27 cellular contexts compared by ENCODE assay signal in genomic region chr12:50678650-50679049, GRCh38.
"Had no signal": no experiment of that assay in that cellular context is flagged by ENCODE, and none has a peak within 500 bp of the region (broad histone marks: within the 10 kb centered on the region; RNA-seq: fewer than 3 reads in every experiment).

No MANE protein-coding gene starts in this region.

- H3K27ac ChIP-seq: colonic mucosa, esophagus muscularis mucosa, foreskin keratinocyte, gastroesophageal sphincter, left lung, ovary, psoas muscle, sigmoid colon, stomach, thoracic aorta, upper lobe of left lung had no signal

- H3K9me3 Mint-ChIP-seq: dendritic cell treated with granulocyte-macrophage colony-stimulating factor and Interleukin-4, amounts not matched to agents 40 ng/mL and 50 ng/mL, for 4 days; naive thymus-derived CD4-positive, alpha-beta T cell; nephron progenitor cell; stimulated activated effector memory CD8-positive, alpha-beta T cell treated with anti-CD3 and anti-CD28 coated beads, Interleukin-12 subunit alpha, Interleukin-12 subunit beta, amount 100 ng/mL, for 72 hours had no signal

- H3K36me3 ChIP-seq: ovary had no signal

- H3K27ac Mint-ChIP-seq: dendritic cell treated with granulocyte-macrophage colony-stimulating factor and Interleukin-4, amounts not matched to agents 40 ng/mL and 50 ng/mL, for 4 days; nephron progenitor cell; stimulated activated effector memory CD8-positive, alpha-beta T cell treated with anti-CD3 and anti-CD28 coated beads, Interleukin-12 subunit alpha, Interleukin-12 subunit beta, amount 100 ng/mL, for 72 hours had no signal

- H3K9me3 ChIP-seq: colonic mucosa, esophagus muscularis mucosa, gastroesophageal sphincter, left lung, ovary, psoas muscle, sigmoid colon, stomach, thoracic aorta, tibial nerve, upper lobe of left lung had no signal

- DNase-seq: colonic mucosa; effector memory CD4-positive, alpha-beta T cell; foreskin keratinocyte; kidney; left cardiac atrium; left lung; mesenchymal stem cell; midbrain; naive thymus-derived CD4-positive, alpha-beta T cell; nephron progenitor cell; nucleus accumbens; ovary; posterior cingulate gyrus; psoas muscle; right cardiac atrium; sigmoid colon; stimulated activated CD4-positive, alpha-beta T cell treated with anti-CD3 and anti-CD28 coated beads, Interleukin-2, amount 100 ng/mL, for 24 hours; stimulated activated CD4-positive, alpha-beta T cell treated with anti-CD3 and anti-CD28 coated beads, Interleukin-4, amount 100 ng/mL, for 24 hours; stimulated activated naive CD4-positive, alpha-beta T cell treated with Interleukin-2 at 50 U/mL for 16 hours; stomach; upper lobe of left lung had no signal

- ATAC-seq: foreskin keratinocyte; gastroesophageal sphincter; left cardiac atrium; left lung; naive thymus-derived CD4-positive, alpha-beta T cell; psoas muscle; stimulated activated effector memory CD8-positive, alpha-beta T cell treated with anti-CD3 and anti-CD28 coated beads, Interleukin-12 subunit alpha, Interleukin-12 subunit beta, amount 100 ng/mL, for 72 hours had no signal

- H3K27me3 Mint-ChIP-seq: dendritic cell treated with granulocyte-macrophage colony-stimulating factor and Interleukin-4, amounts not matched to agents 40 ng/mL and 50 ng/mL, for 4 days; naive thymus-derived CD4-positive, alpha-beta T cell had no signal

- H3K27me3 ChIP-seq: colonic mucosa, esophagus muscularis mucosa, foreskin keratinocyte, gastroesophageal sphincter, left lung, ovary, sigmoid colon, stomach, tibial nerve, upper lobe of left lung had no signal

- H3K4me1 Mint-ChIP-seq: naive thymus-derived CD4-positive, alpha-beta T cell; nephron progenitor cell; stimulated activated effector memory CD8-positive, alpha-beta T cell treated with anti-CD3 and anti-CD28 coated beads, Interleukin-12 subunit alpha, Interleukin-12 subunit beta, amount 100 ng/mL, for 72 hours had no signal

- H3K4me3 ChIP-seq: colonic mucosa, esophagus muscularis mucosa, gastroesophageal sphincter, left lung, ovary, psoas muscle, sigmoid colon, stomach, thoracic aorta, tibial nerve, upper lobe of left lung had no signal

- H3K4me3 Mint-ChIP-seq: dendritic cell treated with granulocyte-macrophage colony-stimulating factor and Interleukin-4, amounts not matched to agents 40 ng/mL and 50 ng/mL, for 4 days; naive thymus-derived CD4-positive, alpha-beta T cell; nephron progenitor cell; stimulated activated effector memory CD8-positive, alpha-beta T cell treated with anti-CD3 and anti-CD28 coated beads, Interleukin-12 subunit alpha, Interleukin-12 subunit beta, amount 100 ng/mL, for 72 hours had no signal

- H3K4me1 ChIP-seq: colonic mucosa, esophagus muscularis mucosa, foreskin keratinocyte, left lung, psoas muscle, sigmoid colon, stomach, upper lobe of left lung had no signal
